ENCODE assay signal across 8 cellular contexts in genomic region chr1:16175610-16176553, GRCh38. TPM values are rescaled to one million over a fixed set of nuclear protein-coding genes. Genes with fewer than 3 reads are reported as not detected.
DNase-seq lines count a peak whose midpoint lies in the region; ATAC-seq and TF ChIP-seq lines count a peak whose summit lies in the region.

No MANE protein-coding gene starts in this region.

- ATAC-seq in left lobe of liver (peak; percentile 75), GM21723 (IDR thresholded peaks at IDR 0.05; ENCODE audit: unreplicated experiment) (no peak)

- TF ChIP-seq CTCF in 22Rv1 (IDR thresholded peaks at IDR 0.05) = no peak

- H3K27ac ChIP-seq in 22Rv1 (peak overlapping the region; percentile 67), caudate nucleus (ENCODE audit: low read depth, low read length) (peak overlapping the region; percentile 90), temporal lobe (ENCODE audit: low read depth, low read length) (peak overlapping the region; percentile 89)

- peak; percentile 85 for DNase-seq in LoVo (ENCODE audit: low spot score)
- DNase-seq in caudate nucleus (lab: John Stamatoyannopoulos, UW) = peak in 47 of 61 donors; percentile 5 to 70 (median 32)
- peak; percentile 91 for DNase-seq in left lobe of liver (ENCODE audit: low spot score)
- DNase-seq in NCI-H2171 treated with DMSO at 0.1 percent for 48 hours (lab: John Stamatoyannopoulos, UW) = no peak
- no peak for DNase-seq in NK-92 (lab: John Stamatoyannopoulos, UW; ENCODE audit: unreplicated experiment)

RNA-seq across cellular contexts. Expression of gene EPHA2, which starts 20.0 kb away (rescaled TPM):
- 6.5 TPM for total RNA-seq in left lobe of liver
- 1.7 TPM for total RNA-seq in temporal lobe

RNA-seq across cellular contexts. Expression of gene ARHGEF19, which starts 36.6 kb away (rescaled TPM):
- 1.9 TPM for total RNA-seq in left lobe of liver
- 0.49 TPM for total RNA-seq in temporal lobe

Comparison
In these comparisons a context has a peak if more than half of its experiments do, and no peak if none do; other contexts are left out.
1. DNase-seq: peak in LoVo (single experiment), caudate nucleus (47 of 61) and left lobe of liver (single experiment); none in NCI-H2171 treated with DMSO at 0.1 percent for 48 hours (single experiment) and NK-92 (single experiment).
2. Peak in every context shown above with its lines, with median percentiles within 50 percentile points of each other: H3K27ac ChIP-seq.